Comparison of ENCODE assay signal across 9 cellular contexts in the genomic region with DNA sequence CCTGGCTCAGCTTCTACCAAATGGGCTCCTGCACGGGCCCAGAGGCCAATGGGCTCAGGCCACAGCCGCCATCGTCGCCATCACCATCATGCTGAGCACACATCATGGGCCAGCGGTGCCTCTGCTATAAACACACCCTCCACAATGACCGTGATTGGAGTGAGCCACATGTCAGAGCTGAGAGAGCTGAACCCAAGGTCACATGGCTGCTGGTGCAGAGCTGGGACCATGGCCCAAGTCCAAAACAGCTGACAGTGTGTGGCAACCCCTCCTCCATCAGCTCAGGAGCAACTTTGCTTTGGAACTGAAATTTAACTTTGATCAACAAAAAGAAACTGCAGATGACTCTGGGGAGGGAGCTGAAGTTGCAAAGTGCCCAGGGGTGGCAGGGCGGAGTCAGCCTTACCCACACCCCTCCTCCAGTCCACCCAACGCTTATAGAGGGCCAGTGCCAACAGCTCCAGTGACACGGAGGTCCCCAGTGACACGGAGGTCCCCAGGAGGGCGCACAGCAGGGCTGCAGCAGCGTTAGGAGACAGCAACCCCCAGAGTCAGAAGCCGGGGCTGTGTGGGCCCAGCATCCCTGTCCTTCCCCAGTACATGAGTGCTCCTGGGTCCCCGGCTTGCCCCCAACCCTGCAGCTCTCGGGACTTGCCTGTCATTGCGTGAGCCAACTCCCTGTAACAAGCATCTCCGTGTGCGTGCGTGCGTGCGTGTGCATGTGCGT.
DNase-seq lines count a peak whose midpoint lies in the region; ATAC-seq, FAIRE-seq and TF ChIP-seq lines count a peak whose summit lies in the region.
"Had no signal": no experiment of that assay in that cellular context is flagged by ENCODE, and none has a peak within 500 bp of the region (broad histone marks: within the 10 kb centered on the region; RNA-seq: fewer than 3 reads in every experiment).

No MANE protein-coding gene starts in this region.

- H3K4me3 ChIP-seq in GM12878 (no peak overlapping the region), mesenchymal stem cell (ENCODE audit: insufficient read depth in 1 of 2, low read depth in 1 of 2, low read length in 2 of 2) (no peak overlapping the region)

- peaks cover 61% of the 10 kb centered on the region for H3K4me1 Mint-ChIP-seq in activated naive CD4-positive, alpha-beta T cell treated with anti-CD3 and anti-CD28 coated beads, Interleukin-2, amount 50 U/mL, for 24 hours

- no peak for TF ChIP-seq CTCF in GM12878 (IDR thresholded peaks at IDR 0.05 in 2 of 3, conservative IDR thresholded peaks at IDR 0.05 in 1 of 3; ENCODE audit: control insufficient read depth in 2 of 3, extremely low read depth in 1 of 3, insufficient read depth in 1 of 3, low read depth in 3 of 3, low read length in 3 of 3)

- peak overlapping the region; percentile 87 for H3K27ac Mint-ChIP-seq in activated naive CD4-positive, alpha-beta T cell treated with anti-CD3 and anti-CD28 coated beads, Interleukin-2, amount 50 U/mL, for 24 hours
- H3K27ac Mint-ChIP-seq: mesothelial cell of epicardium had no signal

- H3K9me3 ChIP-seq in GM12878 (replicated peaks; ENCODE audit: control insufficient read depth, insufficient read depth, low read length) (no peaks in the 10 kb centered on the region), mesenchymal stem cell (ENCODE audit: control insufficient read depth, low read length) (no peaks in the 10 kb centered on the region)

- no peak overlapping the region for H2BK15ac ChIP-seq in mesenchymal stem cell (ENCODE audit: low read depth, poor library complexity, severe bottlenecking)

- H3K9me3 Mint-ChIP-seq in activated naive CD4-positive, alpha-beta T cell treated with anti-CD3 and anti-CD28 coated beads, Interleukin-2, amount 50 U/mL, for 24 hours, result no peaks in the 10 kb centered on the region

- H3K14ac ChIP-seq in mesenchymal stem cell (ENCODE audit: low read length in 2 of 2), result peak overlapping the region in 1 of 2 experiments; percentile 20

- no peak overlapping the region for H3K23ac ChIP-seq in mesenchymal stem cell (ENCODE audit: low read length in 2 of 2)

- H4K8ac ChIP-seq in mesenchymal stem cell (ENCODE audit: low read length), result no peak overlapping the region

- in situ Hi-C loops in GM12878 (cut with MboI), result no loop called here

- RAD21 ChIA-PET in GM12878 (lab: Charles Lee; ENCODE audit: unreplicated experiment), result no interaction called here

- FAIRE-seq in GM12878 (lab: Jason Lieb, UNC), result no peak

- TF ChIP-seq EP300 in GM12878 (IDR thresholded peaks at IDR 0.05; ENCODE audit: borderline replicate concordance in 1 of 2, control insufficient read depth in 1 of 2, low read depth in 2 of 2, low read length in 2 of 2), result no peak

- intact Hi-C loops in GM12878 (cut with micrococcal nuclease; ENCODE audit: unreplicated experiment), result no loop called here

- H2BK120ac ChIP-seq in mesenchymal stem cell (ENCODE audit: low read depth, low read length), result no peak overlapping the region

- H2AFZ ChIP-seq in GM12878 (ENCODE audit: control insufficient read depth, low read depth, low read length) (no peak overlapping the region), mesenchymal stem cell (ENCODE audit: low read depth, low read length) (no peak overlapping the region)

- peak overlapping the region; percentile 90 for H3K4me3 Mint-ChIP-seq in activated naive CD4-positive, alpha-beta T cell treated with anti-CD3 and anti-CD28 coated beads, Interleukin-2, amount 50 U/mL, for 24 hours
- H3K4me3 Mint-ChIP-seq: mesothelial cell of epicardium had no signal

- no peak for DNase-seq in activated naive CD4-positive, alpha-beta T cell treated with Interleukin-2 at 50 U/mL for 16 hours
- DNase-seq in GM12878 (ENCODE audit: low read depth, low spot score), result no peak
- peak; percentile 27 for DNase-seq in mesenchymal stem cell
- no peak for DNase-seq in NCI-H1048 (lab: John Stamatoyannopoulos, UW)

- H4K91ac ChIP-seq in mesenchymal stem cell (ENCODE audit: low read length), result no peak overlapping the region

- peaks cover 0 to 12% of the 10 kb centered on the region in 2 experiments; a peak in 3 of 4 replicates for H3K36me3 ChIP-seq in GM12878 (ENCODE audit: control insufficient read depth in 2 of 2, insufficient read depth in 2 of 2, low read length in 1 of 2)
- peaks cover 0 to 42% of the 10 kb centered on the region in 2 experiments for H3K36me3 ChIP-seq in mesenchymal stem cell (ENCODE audit: control insufficient read depth in 1 of 2, insufficient read depth in 2 of 2, low read depth in 1 of 2, low read length in 2 of 2)

- POLR2A ChIA-PET in GM12878 (lab: Charles Lee), result no interaction called here

- CTCF ChIA-PET in GM12878 (lab: Yijun Ruan, JAX), result no interaction called here

- H3K4me2 ChIP-seq in GM12878 (ENCODE audit: control insufficient read depth, insufficient read depth) (peak overlapping the region; percentile 42), mesenchymal stem cell (ENCODE audit: low read length, poor library complexity, severe bottlenecking) (no peak overlapping the region)

- peaks cover 3% of the 10 kb centered on the region for H3K79me1 ChIP-seq in mesenchymal stem cell (replicated peaks; ENCODE audit: low read length, poor library complexity, severe bottlenecking)

- H3K27me3 Mint-ChIP-seq in activated naive CD4-positive, alpha-beta T cell treated with anti-CD3 and anti-CD28 coated beads, Interleukin-2, amount 50 U/mL, for 24 hours, result no peaks in the 10 kb centered on the region

- H3K27ac ChIP-seq in GM12878 (ENCODE audit: control insufficient read depth, insufficient read depth) (no peak overlapping the region), mesenchymal stem cell (ENCODE audit: low read length, poor library complexity, severe bottlenecking) (no peak overlapping the region)

- no peaks in the 10 kb centered on the region for H3K27me3 ChIP-seq in GM12878 (replicated peaks in 1 of 2; ENCODE audit: control insufficient read depth in 2 of 2, insufficient read depth in 2 of 2, low read length in 1 of 2)
- H3K27me3 ChIP-seq in mesenchymal stem cell (ENCODE audit: control insufficient read depth in 1 of 2, insufficient read depth in 1 of 2, low read length in 2 of 2), result no peaks in the 10 kb centered on the region

- no peak overlapping the region for H2BK5ac ChIP-seq in mesenchymal stem cell (ENCODE audit: low read depth, low read length, poor library complexity, severe bottlenecking)

- H3K4me1 ChIP-seq in GM12878 (ENCODE audit: control insufficient read depth, insufficient read depth, low read length) (peaks cover 14% of the 10 kb centered on the region), mesenchymal stem cell (ENCODE audit: control insufficient read depth, insufficient read depth, low read depth, low read length) (peaks cover 1% of the 10 kb centered on the region)

- no peak overlapping the region for H2AK5ac ChIP-seq in mesenchymal stem cell (ENCODE audit: low read length, severe bottlenecking)

- peaks cover 12% of the 10 kb centered on the region for H3K36me3 Mint-ChIP-seq in activated naive CD4-positive, alpha-beta T cell treated with anti-CD3 and anti-CD28 coated beads, Interleukin-2, amount 50 U/mL, for 24 hours

- no peak overlapping the region; the same call in 1 of the 2 replicates for H3K9ac ChIP-seq in GM12878 (ENCODE audit: control insufficient read depth, insufficient read depth, low read length)
- no peak overlapping the region for H3K9ac ChIP-seq in mesenchymal stem cell (ENCODE audit: low read length)

- SMC1A ChIA-PET in GM12878 (lab: Charles Lee; ENCODE audit: uncharacterized antibody, unreplicated experiment), result no interaction called here

- H3K4ac ChIP-seq in mesenchymal stem cell (ENCODE audit: low read depth in 1 of 2, low read length in 2 of 2), result no peak overlapping the region

- no peak for ATAC-seq in GM12878
- no peak for ATAC-seq in GM19351 (IDR thresholded peaks at IDR 0.05; ENCODE audit: unreplicated experiment)
- no peak for ATAC-seq in HG02938 (IDR thresholded peaks at IDR 0.05; ENCODE audit: unreplicated experiment)
- no peak for ATAC-seq in GM21515 (IDR thresholded peaks at IDR 0.05; ENCODE audit: unreplicated experiment)

- no peaks in the 10 kb centered on the region for H3K79me2 ChIP-seq in GM12878 (ENCODE audit: control insufficient read depth, insufficient read depth, low read length)

- H4K20me1 ChIP-seq in GM12878 (ENCODE audit: control insufficient read depth, insufficient read depth), result no peaks in the 10 kb centered on the region

- no peak overlapping the region for H3K18ac ChIP-seq in mesenchymal stem cell (ENCODE audit: low read depth in 1 of 2, low read length in 2 of 2)

- WGBS in GM12878 (ENCODE audit: insufficient coverage, insufficient replicate concordance, low lambda C conversion rate, missing lambda C conversion rate), result 55% methylated on average over 22 of the region's 22 CpGs
- 92% methylated on average over 22 of the region's 22 CpGs for WGBS in mesenchymal stem cell

- no peak for TF ChIP-seq POLR2A in GM12878 (IDR thresholded peaks at IDR 0.05; ENCODE audit: low read depth, low read length)

- H2BK12ac ChIP-seq in mesenchymal stem cell (ENCODE audit: low read length in 2 of 2), result no peak overlapping the region

- no peak for TF ChIP-seq RAD21 in GM12878 (IDR thresholded peaks at IDR 0.05; ENCODE audit: insufficient read depth, low read depth, low read length)

- no TSS peak for BruUV-seq in GM12878 (replicated peaks; lab: Mats Ljungman, UMichigan)

TF ChIP-seq in GM12878, 131 proteins besides CTCF, POLR2A, EP300 and RAD21:
- no peak for TF ChIP-seq CBFB (IDR thresholded peaks at IDR 0.05; ENCODE audit: low read depth)
- no peak for TF ChIP-seq YBX1 (IDR thresholded peaks at IDR 0.05)
- TF ChIP-seq ZNF24 (IDR thresholded peaks at IDR 0.05), result no peak
- no peak for TF ChIP-seq LARP7 (IDR thresholded peaks at IDR 0.05)
- no peak for TF ChIP-seq HDAC6 (IDR thresholded peaks at IDR 0.05; ENCODE audit: unreplicated experiment)
- no peak for TF ChIP-seq SREBF1 (IDR thresholded peaks at IDR 0.05; ENCODE audit: low read length)
- TF ChIP-seq, protein P1, sequence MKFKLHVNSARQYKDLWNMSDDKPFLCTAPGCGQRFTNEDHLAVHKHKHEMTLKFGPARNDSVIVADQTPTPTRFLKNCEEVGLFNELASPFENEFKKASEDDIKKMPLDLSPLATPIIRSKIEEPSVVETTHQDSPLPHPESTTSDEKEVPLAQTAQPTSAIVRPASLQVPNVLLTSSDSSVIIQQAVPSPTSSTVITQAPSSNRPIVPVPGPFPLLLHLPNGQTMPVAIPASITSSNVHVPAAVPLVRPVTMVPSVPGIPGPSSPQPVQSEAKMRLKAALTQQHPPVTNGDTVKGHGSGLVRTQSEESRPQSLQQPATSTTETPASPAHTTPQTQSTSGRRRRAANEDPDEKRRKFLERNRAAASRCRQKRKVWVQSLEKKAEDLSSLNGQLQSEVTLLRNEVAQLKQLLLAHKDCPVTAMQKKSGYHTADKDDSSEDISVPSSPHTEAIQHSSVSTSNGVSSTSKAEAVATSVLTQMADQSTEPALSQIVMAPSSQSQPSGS (IDR thresholded peaks at IDR 0.05; ENCODE audit: low read length), result no peak
- no peak for TF ChIP-seq MTA2 (IDR thresholded peaks at IDR 0.05; ENCODE audit: low read depth)
- no peak for TF ChIP-seq CREB1 (IDR thresholded peaks at IDR 0.05; ENCODE audit: low read depth)
- TF ChIP-seq ZNF207 (IDR thresholded peaks at IDR 0.05; ENCODE audit: borderline replicate concordance), result no peak
- no peak for TF ChIP-seq JUNB (IDR thresholded peaks at IDR 0.05)
- no peak for TF ChIP-seq EZH2 (IDR thresholded peaks at IDR 0.05; ENCODE audit: borderline replicate concordance, control insufficient read depth, low read depth, low read length)
